Comparison of ENCODE assay signal across 1 cellular context in the genomic region with DNA sequence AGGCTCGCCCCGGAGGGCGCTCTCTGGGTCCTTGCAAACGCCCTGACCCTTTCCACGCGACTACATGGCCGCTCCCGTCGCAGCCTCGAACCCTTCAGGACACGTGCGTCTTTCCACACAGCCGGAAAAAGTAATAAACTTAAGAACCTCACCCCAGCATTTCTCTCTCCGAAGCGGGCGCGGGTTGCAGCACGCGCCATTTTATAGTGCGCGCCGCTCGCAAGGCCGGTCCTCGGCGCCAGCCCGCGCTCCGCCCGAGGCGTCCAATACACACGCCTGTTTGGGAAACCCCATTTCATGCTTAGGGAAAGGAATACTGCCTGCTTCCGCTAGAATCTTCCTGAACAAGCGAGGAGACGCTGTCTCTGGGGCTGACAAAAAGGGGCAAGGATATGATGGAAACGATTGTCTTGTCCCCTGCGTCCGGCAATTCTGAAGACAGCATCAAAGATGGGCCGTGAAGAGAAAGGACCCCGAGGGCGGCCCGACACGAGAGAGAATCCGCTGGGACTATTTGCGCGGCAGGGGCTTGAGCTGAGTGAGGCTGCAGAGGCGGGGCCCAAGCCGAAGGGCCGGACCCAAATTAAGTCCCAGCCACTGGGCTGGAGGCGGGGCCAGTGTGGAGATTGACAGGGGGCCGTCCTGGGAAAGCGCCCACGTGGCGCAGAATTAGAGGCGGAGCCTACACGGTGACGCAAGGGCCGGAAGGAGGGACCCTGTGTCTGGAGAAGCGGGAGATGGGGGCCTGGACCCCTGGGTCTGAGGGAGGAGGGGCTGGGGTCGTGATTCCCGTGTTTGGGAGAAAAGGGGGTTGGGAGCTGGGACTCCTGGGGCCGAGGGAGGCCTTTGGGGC.
TF ChIP-seq lines count a peak whose summit lies in the region.

No MANE protein-coding gene starts in this region.

TF ChIP-seq in K562, 482 proteins besides CTCF, POLR2A, EP300 and RAD21 (continued from another document and continues in another):
- TF ChIP-seq PCBP2 (IDR thresholded peaks at IDR 0.05; ENCODE audit: low read depth, low read length, poor library complexity, severe bottlenecking) (no peak), SMAD3 (CRISPR knock-in tag; conservative IDR thresholded peaks at IDR 0.05) (no peak), ZBTB33 (CRISPR knock-in tag; IDR thresholded peaks at IDR 0.05) (peak; percentile 50; the same call in 1 of the 2 replicates), TGIF2 (CRISPR knock-in tag; IDR thresholded peaks at IDR 0.05) (no peak), NR1H2 (CRISPR knock-in tag; IDR thresholded peaks at IDR 0.05) (no peak), ZNF780A (CRISPR knock-in tag; IDR thresholded peaks at IDR 0.05) (no peak), TRIM25 (IDR thresholded peaks at IDR 0.05; ENCODE audit: borderline replicate concordance) (no peak), ZBTB7A (IDR thresholded peaks at IDR 0.05; ENCODE audit: borderline replicate concordance, control insufficient read depth, low read depth, low read length) (peak; percentile 90), XRCC5 (IDR thresholded peaks at IDR 0.05; ENCODE audit: low read depth, low read length) (peak; percentile 89), STAT5B (CRISPR knock-in tag; IDR thresholded peaks at IDR 0.05) (no peak), ZNF518B (CRISPR knock-in tag; IDR thresholded peaks at IDR 0.05) (no peak), MTF1 (CRISPR knock-in tag; IDR thresholded peaks at IDR 0.05; ENCODE audit: borderline replicate concordance) (no peak), FOS (IDR thresholded peaks at IDR 0.05; ENCODE audit: extremely low read depth, insufficient read length) (no peak), ZZZ3 (IDR thresholded peaks at IDR 0.05) (peak; percentile 98), MYNN (IDR thresholded peaks at IDR 0.05) (no peak), MYNN (CRISPR knock-in tag; IDR thresholded peaks at IDR 0.05) (no peak), HSF4 (CRISPR knock-in tag; IDR thresholded peaks at IDR 0.05; ENCODE audit: borderline replicate concordance) (no peak), NUFIP1 (IDR thresholded peaks at IDR 0.05; ENCODE audit: partially characterized antibody) (no peak), NCOR1 (IDR thresholded peaks at IDR 0.05) (peak; percentile 49), ZKSCAN3 (CRISPR knock-in tag; IDR thresholded peaks at IDR 0.05) (no peak), KLF10 (CRISPR knock-in tag; IDR thresholded peaks at IDR 0.05) (no peak), SIN3B (IDR thresholded peaks at IDR 0.05; ENCODE audit: low read depth) (peak; percentile 87), ID3 (CRISPR knock-in tag; IDR thresholded peaks at IDR 0.05) (no peak), ID3 (tag; IDR thresholded peaks at IDR 0.05) (no peak; the same call in none of the 2 replicates), ZBTB8A (IDR thresholded peaks at IDR 0.05; ENCODE audit: partially characterized antibody) (no peak), TCF7L2 (IDR thresholded peaks at IDR 0.05; ENCODE audit: low read depth, low read length) (no peak)
- TF ChIP-seq, protein P1, sequence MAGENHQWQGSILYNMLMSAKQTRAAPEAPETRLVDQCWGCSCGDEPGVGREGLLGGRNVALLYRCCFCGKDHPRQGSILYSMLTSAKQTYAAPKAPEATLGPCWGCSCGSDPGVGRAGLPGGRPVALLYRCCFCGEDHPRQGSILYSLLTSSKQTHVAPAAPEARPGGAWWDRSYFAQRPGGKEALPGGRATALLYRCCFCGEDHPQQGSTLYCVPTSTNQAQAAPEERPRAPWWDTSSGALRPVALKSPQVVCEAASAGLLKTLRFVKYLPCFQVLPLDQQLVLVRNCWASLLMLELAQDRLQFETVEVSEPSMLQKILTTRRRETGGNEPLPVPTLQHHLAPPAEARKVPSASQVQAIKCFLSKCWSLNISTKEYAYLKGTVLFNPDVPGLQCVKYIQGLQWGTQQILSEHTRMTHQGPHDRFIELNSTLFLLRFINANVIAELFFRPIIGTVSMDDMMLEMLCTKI (IDR thresholded peaks at IDR 0.05; ENCODE audit: partially characterized antibody) = no peak
- TF ChIP-seq, protein P2, sequence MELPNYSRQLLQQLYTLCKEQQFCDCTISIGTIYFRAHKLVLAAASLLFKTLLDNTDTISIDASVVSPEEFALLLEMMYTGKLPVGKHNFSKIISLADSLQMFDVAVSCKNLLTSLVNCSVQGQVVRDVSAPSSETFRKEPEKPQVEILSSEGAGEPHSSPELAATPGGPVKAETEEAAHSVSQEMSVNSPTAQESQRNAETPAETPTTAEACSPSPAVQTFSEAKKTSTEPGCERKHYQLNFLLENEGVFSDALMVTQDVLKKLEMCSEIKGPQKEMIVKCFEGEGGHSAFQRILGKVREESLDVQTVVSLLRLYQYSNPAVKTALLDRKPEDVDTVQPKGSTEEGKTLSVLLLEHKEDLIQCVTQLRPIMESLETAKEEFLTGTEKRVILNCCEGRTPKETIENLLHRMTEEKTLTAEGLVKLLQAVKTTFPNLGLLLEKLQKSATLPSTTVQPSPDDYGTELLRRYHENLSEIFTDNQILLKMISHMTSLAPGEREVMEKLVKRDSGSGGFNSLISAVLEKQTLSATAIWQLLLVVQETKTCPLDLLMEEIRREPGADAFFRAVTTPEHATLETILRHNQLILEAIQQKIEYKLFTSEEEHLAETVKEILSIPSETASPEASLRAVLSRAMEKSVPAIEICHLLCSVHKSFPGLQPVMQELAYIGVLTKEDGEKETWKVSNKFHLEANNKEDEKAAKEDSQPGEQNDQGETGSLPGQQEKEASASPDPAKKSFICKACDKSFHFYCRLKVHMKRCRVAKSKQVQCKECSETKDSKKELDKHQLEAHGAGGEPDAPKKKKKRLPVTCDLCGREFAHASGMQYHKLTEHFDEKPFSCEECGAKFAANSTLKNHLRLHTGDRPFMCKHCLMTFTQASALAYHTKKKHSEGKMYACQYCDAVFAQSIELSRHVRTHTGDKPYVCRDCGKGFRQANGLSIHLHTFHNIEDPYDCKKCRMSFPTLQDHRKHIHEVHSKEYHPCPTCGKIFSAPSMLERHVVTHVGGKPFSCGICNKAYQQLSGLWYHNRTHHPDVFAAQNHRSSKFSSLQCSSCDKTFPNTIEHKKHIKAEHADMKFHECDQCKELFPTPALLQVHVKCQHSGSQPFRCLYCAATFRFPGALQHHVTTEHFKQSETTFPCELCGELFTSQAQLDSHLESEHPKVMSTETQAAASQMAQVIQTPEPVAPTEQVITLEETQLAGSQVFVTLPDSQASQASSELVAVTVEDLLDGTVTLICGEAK (IDR thresholded peaks at IDR 0.05) = peak; percentile 21; the same call in 1 of the 2 replicates
- TF ChIP-seq, protein P2 (CRISPR knock-in tag; IDR thresholded peaks at IDR 0.05) = no peak
- TF ChIP-seq, protein P3, sequence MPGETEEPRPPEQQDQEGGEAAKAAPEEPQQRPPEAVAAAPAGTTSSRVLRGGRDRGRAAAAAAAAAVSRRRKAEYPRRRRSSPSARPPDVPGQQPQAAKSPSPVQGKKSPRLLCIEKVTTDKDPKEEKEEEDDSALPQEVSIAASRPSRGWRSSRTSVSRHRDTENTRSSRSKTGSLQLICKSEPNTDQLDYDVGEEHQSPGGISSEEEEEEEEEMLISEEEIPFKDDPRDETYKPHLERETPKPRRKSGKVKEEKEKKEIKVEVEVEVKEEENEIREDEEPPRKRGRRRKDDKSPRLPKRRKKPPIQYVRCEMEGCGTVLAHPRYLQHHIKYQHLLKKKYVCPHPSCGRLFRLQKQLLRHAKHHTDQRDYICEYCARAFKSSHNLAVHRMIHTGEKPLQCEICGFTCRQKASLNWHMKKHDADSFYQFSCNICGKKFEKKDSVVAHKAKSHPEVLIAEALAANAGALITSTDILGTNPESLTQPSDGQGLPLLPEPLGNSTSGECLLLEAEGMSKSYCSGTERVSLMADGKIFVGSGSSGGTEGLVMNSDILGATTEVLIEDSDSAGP (CRISPR knock-in tag; IDR thresholded peaks at IDR 0.05) = no peak
- TF ChIP-seq, protein P4, sequence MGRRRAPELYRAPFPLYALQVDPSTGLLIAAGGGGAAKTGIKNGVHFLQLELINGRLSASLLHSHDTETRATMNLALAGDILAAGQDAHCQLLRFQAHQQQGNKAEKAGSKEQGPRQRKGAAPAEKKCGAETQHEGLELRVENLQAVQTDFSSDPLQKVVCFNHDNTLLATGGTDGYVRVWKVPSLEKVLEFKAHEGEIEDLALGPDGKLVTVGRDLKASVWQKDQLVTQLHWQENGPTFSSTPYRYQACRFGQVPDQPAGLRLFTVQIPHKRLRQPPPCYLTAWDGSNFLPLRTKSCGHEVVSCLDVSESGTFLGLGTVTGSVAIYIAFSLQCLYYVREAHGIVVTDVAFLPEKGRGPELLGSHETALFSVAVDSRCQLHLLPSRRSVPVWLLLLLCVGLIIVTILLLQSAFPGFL (CRISPR knock-in tag; IDR thresholded peaks at IDR 0.05) = 0 out of 2 replicates have a peak, but pooled peaks have one; percentile 23
